In the genomic region with DNA sequence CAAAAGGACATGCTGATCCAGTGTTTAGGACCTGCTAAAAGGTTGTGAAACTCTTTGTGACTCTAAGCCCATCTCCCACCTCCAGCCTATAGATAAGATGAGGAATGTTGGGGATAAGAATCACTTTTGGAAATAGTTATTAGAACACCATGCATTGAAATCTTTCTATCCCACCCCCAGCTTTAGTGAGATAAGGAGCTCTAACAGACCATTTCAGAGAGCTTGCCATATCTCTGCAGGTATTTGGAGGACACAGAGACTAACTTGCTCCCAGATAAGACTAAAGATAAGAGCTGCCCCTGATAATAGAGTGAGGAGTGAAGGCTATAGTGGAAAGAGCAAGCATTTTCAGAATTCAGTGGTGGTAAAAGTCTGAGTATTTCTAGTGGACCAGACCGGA, we compare ENCODE assay signal across 7 cellular contexts. TPM values are rescaled to one million over a fixed set of nuclear protein-coding genes. Genes with fewer than 3 reads are reported as not detected.
"Had no signal": no experiment of that assay in that cellular context is flagged by ENCODE, and none has a peak within 500 bp of the region (broad histone marks: within the 10 kb centered on the region; RNA-seq: fewer than 3 reads in every experiment).

No MANE protein-coding gene starts in this region.

- H3K27me3 Mint-ChIP-seq: IgD-negative memory B cell had no signal

- H3K4me1 Mint-ChIP-seq: H9, IgD-negative memory B cell had no signal

- H3K27ac Mint-ChIP-seq: H9, IgD-negative memory B cell had no signal

- DNase-seq: GOT3, H9, HCEC 1CT, KBM-7 had no signal

- ATAC-seq: HepG2 had no signal

- H3K4me3 Mint-ChIP-seq: H9, IgD-negative memory B cell had no signal

RNA-seq across cellular contexts. Expression of gene GNB4, which starts 53.1 kb away (rescaled TPM):
- total RNA-seq: HT-29 had no signal
